ENCODE assay signal across 8 cellular contexts in genomic region chr2:74002515-74003391, GRCh38. TPM values are rescaled to one million over a fixed set of nuclear protein-coding genes. Genes with fewer than 3 reads are reported as not detected.
DNase-seq lines count a peak whose midpoint lies in the region; ATAC-seq and TF ChIP-seq lines count a peak whose summit lies in the region.

No MANE protein-coding gene starts in this region.

- WGBS in HUES64 = under 1% methylated on average over 68 of the region's 68 CpGs

- no TSS peak for BruUV-seq in Calu3 (replicated peaks; lab: Mats Ljungman, UMichigan)

- DNase-seq in Calu3 (peak; percentile 89), RWPE2 (ENCODE audit: low spot score) (no peak), head of caudate nucleus (peak; percentile 58 to 95 (median 89)), omental fat pad (ENCODE audit: low spot score) (no peak), tibial artery (peak; percentile 85 to 91)
- DNase-seq in activated naive CD4-positive, alpha-beta T cell treated with anti-CD3 and anti-CD28 coated beads, Interleukin-2, amount 50 U/mL, for 16 hours = peak; percentile 77

- TF ChIP-seq CTCF in Calu3 (IDR thresholded peaks at IDR 0.05; ENCODE audit: unreplicated experiment) (no peak), RWPE2 (IDR thresholded peaks at IDR 0.05; ENCODE audit: poor library complexity, severe bottlenecking) (peak; percentile 23), omental fat pad (IDR thresholded peaks at IDR 0.05) (no peak), tibial artery (IDR thresholded peaks at IDR 0.05) (no peak)

- H3K27me3 ChIP-seq in HUES64 (ENCODE audit: insufficient read depth, low read length) (no peaks in the 10 kb centered on the region; the same call in 1 of the 2 replicates), RWPE2 (ENCODE audit: insufficient read depth, poor library complexity, severe bottlenecking) (no peaks in the 10 kb centered on the region), tibial artery (no peaks in the 10 kb centered on the region)

- H3K4me1 ChIP-seq in HUES64 (ENCODE audit: insufficient read depth, low read length) (peaks cover 44% of the 10 kb centered on the region), RWPE2 (ENCODE audit: insufficient read depth, poor library complexity, severe bottlenecking) (peaks cover 20% of the 10 kb centered on the region), tibial artery (peaks cover 0 to 59% (median 29%) of the 10 kb centered on the region in 4 donors)

- peak overlapping the region; percentile 70 for H3K27ac Mint-ChIP-seq in Calu3 (ENCODE audit: unreplicated experiment)

- no peaks in the 10 kb centered on the region for H3K27me3 Mint-ChIP-seq in Calu3 (ENCODE audit: unreplicated experiment)

- CTCF ChIA-PET in Calu3 (lab: Charles Lee) = interaction anchor here (1.1 kb wide), 1 partner anchor 15 kb away, joined by 4 read pairs; no protein-coding TSS in a partner anchor

- peaks cover 45% of the 10 kb centered on the region for H3K4me1 Mint-ChIP-seq in Calu3 (ENCODE audit: low read depth, unreplicated experiment)

- no peaks in the 10 kb centered on the region for H3K9me3 Mint-ChIP-seq in Calu3 (ENCODE audit: low read depth, unreplicated experiment)

- peaks cover 20% of the 10 kb centered on the region for H3K36me3 Mint-ChIP-seq in Calu3 (ENCODE audit: insufficient read depth, unreplicated experiment)

- ATAC-seq in GM21447 (IDR thresholded peaks at IDR 0.05; ENCODE audit: unreplicated experiment) (peak; percentile 85), RWPE2 (ENCODE audit: low read depth) (peak; percentile 88), omental fat pad (ENCODE audit: low FRiP score) (peak; percentile 88)

- H3K36me3 ChIP-seq in HUES64 (ENCODE audit: insufficient read depth, low read length) (no peaks in the 10 kb centered on the region), RWPE2 (ENCODE audit: low read depth) (no peaks in the 10 kb centered on the region), tibial artery (no peaks in the 10 kb centered on the region)

- H3K9ac ChIP-seq in HUES64 (ENCODE audit: low read depth, low read length) = peak overlapping the region; percentile 65

- intact Hi-C loops in Calu3 (cut with micrococcal nuclease; ENCODE audit: unreplicated experiment) (no loop called here), head of caudate nucleus (cut with DNase I) (loop anchor here (5.0 to 10.0 kb wide), 2 partner anchors 75 to 92 kb away; partner anchors contain the start of gene DGUOK), tibial artery (cut with DNase I; ENCODE audit: low total_unique reads) (loop anchor here (5.0 kb wide), 1 partner anchor 75 kb away; the partner anchor contains the start of gene DGUOK)

- H3K27ac ChIP-seq in HUES64 (ENCODE audit: low read depth, low read length) (peak overlapping the region; percentile 83; the same call in 1 of the 2 replicates), RWPE2 (ENCODE audit: poor library complexity, severe bottlenecking) (no peak overlapping the region), tibial artery (peak overlapping the region; percentile 48 to 70)

- H3K9me3 ChIP-seq in HUES64 (ENCODE audit: insufficient read depth, low read depth, low read length) = no peaks in the 10 kb centered on the region
- H3K9me3 ChIP-seq in RWPE2 (ENCODE audit: severe bottlenecking) = no peaks in the 10 kb centered on the region
- no peaks in the 10 kb centered on the region for H3K9me3 ChIP-seq in tibial artery

- peak overlapping the region; percentile 71 for H3K4me3 Mint-ChIP-seq in Calu3 (ENCODE audit: low read depth, unreplicated experiment)

- peak overlapping the region; percentile 80 for H3K4me3 ChIP-seq in HUES64 (ENCODE audit: low read length)
- H3K4me3 ChIP-seq in RWPE2 (ENCODE audit: severe bottlenecking) = peak overlapping the region; percentile 40
- H3K4me3 ChIP-seq in tibial artery = peak overlapping the region; percentile 60 to 66

RNA-seq across cellular contexts. Expression of gene TET3, which starts 18.0 kb away (rescaled TPM):
- total RNA-seq in Calu3 (2022) (23.3 and 24.4 TPM in 2 replicates), omental fat pad (10 to 100 TPM in 3 of 4 donors, 1 to 10 TPM in 1; 8.6 to 17.8 (median 11.4) TPM)
- polyA plus RNA-seq in HUES64 (2013, experiment 1 of 2) = 7.1 TPM
- polyA plus RNA-seq in HUES64 (2013, experiment 2 of 2) = 7.7 TPM

Comparison
In these comparisons a context has a peak if more than half of its experiments do, and no peak if none do; other contexts are left out.
1. DNase-seq: peak in Calu3 (single experiment), activated naive CD4-positive, alpha-beta T cell treated with anti-CD3 and anti-CD28 coated beads, Interleukin-2, amount 50 U/mL, for 16 hours (single experiment), head of caudate nucleus (42 of 42) and tibial artery (2 of 2); none in RWPE2 (single experiment) and omental fat pad (single experiment).
2. Peak in every context shown above with its lines, with median percentiles within 50 percentile points of each other: ATAC-seq and H3K4me3 ChIP-seq.